ENCODE assay signal across 1 cellular context in genomic region chr1:47435506-47436303, GRCh38.
TF ChIP-seq lines count a peak whose summit lies in the region.

No MANE protein-coding gene starts in this region.

TF ChIP-seq in WTC11, 78 proteins besides CTCF, POLR2A, EP300 and RAD21 (continued from another document):
- TF ChIP-seq ATF3 (CRISPR knock-in tag; conservative IDR thresholded peaks at IDR 0.05) (no peak), ZNF425 (CRISPR knock-in tag; conservative IDR thresholded peaks at IDR 0.05) (no peak), PRRX2 (CRISPR knock-in tag; IDR thresholded peaks at IDR 0.05) (no peak), IRF2 (CRISPR knock-in tag; IDR thresholded peaks at IDR 0.05; ENCODE audit: borderline replicate concordance, low read depth) (no peak), NFE2L1 (CRISPR knock-in tag; IDR thresholded peaks at IDR 0.05) (no peak), MYBL2 (CRISPR knock-in tag; IDR thresholded peaks at IDR 0.05) (no peak), NR1H2 (CRISPR knock-in tag; IDR thresholded peaks at IDR 0.05) (no peak), TEAD4 (CRISPR knock-in tag; IDR thresholded peaks at IDR 0.05) (no peak)
